In genomic region chr10:71273506-71273905, GRCh38 we compare ENCODE assay signal across 17 cellular contexts. TPM values are rescaled to one million over a fixed set of nuclear protein-coding genes. Genes with fewer than 3 reads are reported as not detected.
A peak's percentile ranks its signal among the peaks of the same experiment; 100 is the strongest.
DNase-seq lines count a peak whose midpoint lies in the region; ATAC-seq and TF ChIP-seq lines count a peak whose summit lies in the region.
"Had no signal": no experiment of that assay in that cellular context is flagged by ENCODE, and none has a peak within 500 bp of the region (broad histone marks: within the 10 kb centered on the region; RNA-seq: fewer than 3 reads in every experiment).

No MANE protein-coding gene starts in this region.

- no peak overlapping the region for H4K91ac ChIP-seq in IMR-90 (ENCODE audit: insufficient read depth, low read depth, low read length)

- no peaks in the 10 kb centered on the region for H3K36me3 Mint-ChIP-seq in activated CD8-positive, alpha-beta T cell treated with anti-CD3 and anti-CD28 coated beads, Interleukin-2, amount 10 ng/mL, durations not matched to agents 7 days and 5 days (ENCODE audit: low read depth)
- H3K36me3 Mint-ChIP-seq in activated CD8-positive, alpha-beta T cell treated with anti-CD3 and anti-CD28 coated beads for 36 hours (ENCODE audit: low read depth) = no peaks in the 10 kb centered on the region
- peaks cover 13% of the 10 kb centered on the region for H3K36me3 Mint-ChIP-seq in endothelial cell (ENCODE audit: low read depth, unreplicated experiment)
- H3K36me3 Mint-ChIP-seq: CD8-positive, alpha-beta memory T cell had no signal

- no peak for DNase-seq in activated CD8-positive, alpha-beta T cell treated with anti-CD3 and anti-CD28 coated beads, Interleukin-2, amount 10 ng/mL, durations not matched to agents 7 days and 5 days
- DNase-seq in activated CD8-positive, alpha-beta T cell treated with anti-CD3 and anti-CD28 coated beads for 36 hours = no peak
- DNase-seq in IMR-90 (no peak), endothelial cell (ENCODE audit: low spot score) (no peak), smooth muscle cell (lab: John Stamatoyannopoulos, UW; ENCODE audit: unreplicated experiment) (no peak)
- DNase-seq: AML-193; Caco-2; CD8-positive, alpha-beta memory T cell; DND-41; GF-D8; GM23248 had no signal

- peaks cover 22% of the 10 kb centered on the region for H3F3A ChIP-seq in smooth muscle cell (ENCODE audit: low read depth)

- no peak overlapping the region for H4K8ac ChIP-seq in IMR-90 (ENCODE audit: low read depth in 2 of 2, low read length in 2 of 2)

- 0 out of 2 replicates have a peak, but pooled peaks cover 5% of the 10 kb centered on the region for H3K9me1 ChIP-seq in IMR-90 (ENCODE audit: insufficient read depth, low read length)

- H4K5ac ChIP-seq in IMR-90 (ENCODE audit: low read depth, low read length) = no peak overlapping the region

- H3K23ac ChIP-seq in IMR-90 (ENCODE audit: low read depth, low read length) = no peak overlapping the region

- H3K18ac ChIP-seq in IMR-90 (ENCODE audit: low read depth, low read length) = no peak overlapping the region

- H3K4me3 ChIP-seq in IMR-90 (ENCODE audit: insufficient read depth, low read depth, low read length) (no peak overlapping the region), smooth muscle cell (no peak overlapping the region)
- H3K4me3 ChIP-seq: BLaER1, GM23248 had no signal

- no peak for TF ChIP-seq RAD21 in IMR-90 (IDR thresholded peaks at IDR 0.05; ENCODE audit: low read length)

- peaks cover 82% of the 10 kb centered on the region for H3K79me2 ChIP-seq in smooth muscle cell (ENCODE audit: low read depth)

- POLR2A ChIA-PET in activated CD8-positive, alpha-beta T cell treated with anti-CD3 and anti-CD28 coated beads, Interleukin-2, amount 10 ng/mL, durations not matched to agents 7 days and 5 days (lab: Charles Lee) = no interaction called here
- POLR2A ChIA-PET in activated CD8-positive, alpha-beta T cell treated with anti-CD3 and anti-CD28 coated beads for 36 hours (lab: Charles Lee) = interaction anchor here (0.6 kb wide), 1 partner anchor 162 kb away, joined by 3 read pairs; no protein-coding TSS in a partner anchor
- POLR2A ChIA-PET in IMR-90 (lab: Charles Lee; ENCODE audit: unreplicated experiment) = no interaction called here

- H3K27ac ChIP-seq in IMR-90 (ENCODE audit: insufficient read depth, low read length) (no peak overlapping the region), smooth muscle cell (ENCODE audit: low read depth) (peak overlapping the region; percentile 64)
- H3K27ac ChIP-seq: 22Rv1, BLaER1, GM23248 had no signal

- TF ChIP-seq CTCF in activated CD8-positive, alpha-beta T cell treated with anti-CD3 and anti-CD28 coated beads for 36 hours (IDR thresholded peaks at IDR 0.05) = no peak
- no peak for TF ChIP-seq CTCF in IMR-90 (conservative IDR thresholded peaks at IDR 0.05; ENCODE audit: low read depth, low read length)
- no peak for TF ChIP-seq CTCF in endothelial cell (IDR thresholded peaks at IDR 0.05; ENCODE audit: unreplicated experiment)
- TF ChIP-seq CTCF in smooth muscle cell (IDR thresholded peaks at IDR 0.05; ENCODE audit: borderline replicate concordance, insufficient read depth, poor library complexity, severe bottlenecking) = no peak

- intact Hi-C loops in activated CD8-positive, alpha-beta T cell treated with anti-CD3 and anti-CD28 coated beads for 36 hours (cut with micrococcal nuclease) = no loop called here
- intact Hi-C loops in IMR-90 (cut with micrococcal nuclease) = no loop called here

- H3K27ac Mint-ChIP-seq in activated CD8-positive, alpha-beta T cell treated with anti-CD3 and anti-CD28 coated beads, Interleukin-2, amount 10 ng/mL, durations not matched to agents 7 days and 5 days = peak overlapping the region; percentile 9
- H3K27ac Mint-ChIP-seq in activated CD8-positive, alpha-beta T cell treated with anti-CD3 and anti-CD28 coated beads for 36 hours = no peak overlapping the region
- H3K27ac Mint-ChIP-seq in endothelial cell (ENCODE audit: unreplicated experiment) = peak overlapping the region; percentile 48
- H3K27ac Mint-ChIP-seq: CD8-positive, alpha-beta memory T cell had no signal

- 93% methylated on average over 5 of the region's 5 CpGs; no CpG with 5 or more reads in 1 of the 2 experiments for WGBS in IMR-90 (ENCODE audit: extremely low coverage in 2 of 2, insufficient read length in 1 of 2), 2 experiments
- 97% methylated on average over 5 of the region's 5 CpGs for WGBS in smooth muscle cell (ENCODE audit: low lambda C conversion rate)

- no TSS peak for BruUV-seq in IMR-90 (replicated peaks; lab: Mats Ljungman, UMichigan)

- H3K9me3 ChIP-seq in IMR-90 (ENCODE audit: control insufficient read depth, insufficient read depth, low read length) = no peaks in the 10 kb centered on the region
- H3K9me3 ChIP-seq in smooth muscle cell (replicated peaks; ENCODE audit: low read depth) = no peaks in the 10 kb centered on the region
- H3K9me3 ChIP-seq: BLaER1, Caco-2 had no signal

- H3K27me3 ChIP-seq in IMR-90 (ENCODE audit: control insufficient read depth, insufficient read depth, low read length) (no peaks in the 10 kb centered on the region), smooth muscle cell (ENCODE audit: low read depth) (no peaks in the 10 kb centered on the region)
- H3K27me3 ChIP-seq: BLaER1 had no signal

- no peak overlapping the region for H3K14ac ChIP-seq in IMR-90 (replicated peaks; ENCODE audit: low read depth, low read length)

- no peak overlapping the region for H3K4me3 Mint-ChIP-seq in activated CD8-positive, alpha-beta T cell treated with anti-CD3 and anti-CD28 coated beads, Interleukin-2, amount 10 ng/mL, durations not matched to agents 7 days and 5 days
- H3K4me3 Mint-ChIP-seq in activated CD8-positive, alpha-beta T cell treated with anti-CD3 and anti-CD28 coated beads for 36 hours = no peak overlapping the region
- no peak overlapping the region for H3K4me3 Mint-ChIP-seq in endothelial cell (ENCODE audit: unreplicated experiment)
- H3K4me3 Mint-ChIP-seq: CD8-positive, alpha-beta memory T cell had no signal

- no peak overlapping the region for H2AK5ac ChIP-seq in IMR-90 (ENCODE audit: low read depth, low read length)

- ATAC-seq in activated CD8-positive, alpha-beta T cell treated with anti-CD3 and anti-CD28 coated beads, Interleukin-2, amount 10 ng/mL, durations not matched to agents 7 days and 5 days = no peak
- ATAC-seq in activated CD8-positive, alpha-beta T cell treated with anti-CD3 and anti-CD28 coated beads for 36 hours = no peak
- ATAC-seq in IMR-90 (ENCODE audit: low read depth) (no peak), GM18505 (IDR thresholded peaks at IDR 0.05; ENCODE audit: unreplicated experiment) (no peak), HG03439 (IDR thresholded peaks at IDR 0.05; ENCODE audit: unreplicated experiment) (no peak), HG02973 (IDR thresholded peaks at IDR 0.05; ENCODE audit: unreplicated experiment) (no peak)
- ATAC-seq: HepG2 had no signal

- H2BK15ac ChIP-seq in IMR-90 (ENCODE audit: low read depth, low read length) = 0 out of 3 replicates have a peak overlapping the region, but pooled peaks have one; percentile 32

- H3K9ac ChIP-seq in IMR-90 (ENCODE audit: low read depth, low read length) = no peak overlapping the region
- no peak overlapping the region for H3K9ac ChIP-seq in smooth muscle cell (ENCODE audit: low read depth)
- H3K9ac ChIP-seq: BLaER1, GM23248 had no signal

- H2AFZ ChIP-seq in IMR-90 (replicated peaks; ENCODE audit: low read length, poor library complexity) (peak overlapping the region; percentile 38), smooth muscle cell (ENCODE audit: low read depth) (no peak overlapping the region)
- H2AFZ ChIP-seq: GM23248 had no signal

- peaks cover 6% of the 10 kb centered on the region; the same call in 1 of the 2 replicates for H4K20me1 ChIP-seq in IMR-90 (ENCODE audit: insufficient read depth, low read length)
- H4K20me1 ChIP-seq in smooth muscle cell (ENCODE audit: low read depth) = peaks cover 98% of the 10 kb centered on the region
- H4K20me1 ChIP-seq: BLaER1 had no signal

- peak overlapping the region; percentile 63 for H2AK9ac ChIP-seq in IMR-90 (replicated peaks; ENCODE audit: low read depth, low read length, poor library complexity)

- H3K56ac ChIP-seq in IMR-90 (ENCODE audit: extremely low read depth, insufficient read depth, low read length) = no peak overlapping the region

- TF ChIP-seq POLR2A in IMR-90 (IDR thresholded peaks at IDR 0.05; ENCODE audit: low read depth, low read length) (no peak), GM18505 (IDR thresholded peaks at IDR 0.05; ENCODE audit: borderline replicate concordance, extremely low read depth, insufficient read depth, insufficient read length) (no peak)

- H3K27me3 Mint-ChIP-seq in activated CD8-positive, alpha-beta T cell treated with anti-CD3 and anti-CD28 coated beads, Interleukin-2, amount 10 ng/mL, durations not matched to agents 7 days and 5 days (ENCODE audit: low read depth) = no peaks in the 10 kb centered on the region
- H3K27me3 Mint-ChIP-seq in activated CD8-positive, alpha-beta T cell treated with anti-CD3 and anti-CD28 coated beads for 36 hours = peaks cover 1% of the 10 kb centered on the region
- peaks cover 30% of the 10 kb centered on the region for H3K27me3 Mint-ChIP-seq in endothelial cell (ENCODE audit: unreplicated experiment)

- H3K9me3 Mint-ChIP-seq in activated CD8-positive, alpha-beta T cell treated with anti-CD3 and anti-CD28 coated beads, Interleukin-2, amount 10 ng/mL, durations not matched to agents 7 days and 5 days (ENCODE audit: insufficient read depth) = no peaks in the 10 kb centered on the region
- no peaks in the 10 kb centered on the region for H3K9me3 Mint-ChIP-seq in activated CD8-positive, alpha-beta T cell treated with anti-CD3 and anti-CD28 coated beads for 36 hours
- no peaks in the 10 kb centered on the region for H3K9me3 Mint-ChIP-seq in endothelial cell (ENCODE audit: unreplicated experiment)
- H3K9me3 Mint-ChIP-seq: CD8-positive, alpha-beta memory T cell had no signal

- H3K79me1 ChIP-seq in IMR-90 (ENCODE audit: low read depth in 1 of 2, low read length in 2 of 2) = peaks cover 0 to 10% of the 10 kb centered on the region in 2 experiments; a peak in 1 of 4 replicates

- H3K36me3 ChIP-seq in IMR-90 (ENCODE audit: control insufficient read depth, insufficient read depth, low read length) = no peaks in the 10 kb centered on the region
- H3K36me3 ChIP-seq in smooth muscle cell (ENCODE audit: low read depth) = no peaks in the 10 kb centered on the region
- H3K36me3 ChIP-seq: BLaER1 had no signal

- H3K4ac ChIP-seq in IMR-90 (ENCODE audit: low read depth, low read length) = peak overlapping the region; percentile 8; the same call in 1 of the 2 replicates

- in situ Hi-C loops in IMR-90 (cut with MboI; ENCODE audit: low sequenced_read_pairs) = no loop called here

- H3K4me1 ChIP-seq in IMR-90 (ENCODE audit: control insufficient read depth, insufficient read depth, low read length) (peaks cover 20% of the 10 kb centered on the region), smooth muscle cell (ENCODE audit: low read depth) (peaks cover 17% of the 10 kb centered on the region)

- H2BK120ac ChIP-seq in IMR-90 (ENCODE audit: low read depth, low read length) = no peak overlapping the region

- no peak overlapping the region for H2BK5ac ChIP-seq in IMR-90 (ENCODE audit: low read depth, low read length, poor library complexity, severe bottlenecking)

- dilution Hi-C loops in IMR-90 (cut with HindIII; ENCODE audit: low sequenced_read_pairs, unreplicated experiment) = no loop called here

- CTCF ChIA-PET in activated CD8-positive, alpha-beta T cell treated with anti-CD3 and anti-CD28 coated beads, Interleukin-2, amount 10 ng/mL, durations not matched to agents 7 days and 5 days (lab: Charles Lee) = interaction anchor here (1.0 kb wide), 1 partner anchor 349 kb away, joined by 5 read pairs; no protein-coding TSS in a partner anchor
- CTCF ChIA-PET in activated CD8-positive, alpha-beta T cell treated with anti-CD3 and anti-CD28 coated beads for 36 hours (lab: Charles Lee) = interaction anchor here (0.6 to 1.6 kb wide), 3 partner anchors 11 to 1872 kb away, joined by 3 to 4 read pairs (median 3); no protein-coding TSS in a partner anchor
- CTCF ChIA-PET in IMR-90 (lab: Yijun Ruan, JAX) = no interaction called here

- peaks cover 12% of the 10 kb centered on the region for H3K4me1 Mint-ChIP-seq in activated CD8-positive, alpha-beta T cell treated with anti-CD3 and anti-CD28 coated beads, Interleukin-2, amount 10 ng/mL, durations not matched to agents 7 days and 5 days (ENCODE audit: low read depth)
- no peaks in the 10 kb centered on the region for H3K4me1 Mint-ChIP-seq in activated CD8-positive, alpha-beta T cell treated with anti-CD3 and anti-CD28 coated beads for 36 hours (ENCODE audit: low read depth)
- H3K4me1 Mint-ChIP-seq in endothelial cell (ENCODE audit: unreplicated experiment) = peaks cover 66% of the 10 kb centered on the region
- H3K4me1 Mint-ChIP-seq: CD8-positive, alpha-beta memory T cell had no signal

- H3K4me2 ChIP-seq in IMR-90 (ENCODE audit: low read depth, low read length) (no peak overlapping the region), smooth muscle cell (no peak overlapping the region)
- H3K4me2 ChIP-seq: BLaER1 had no signal

- 0 out of 2 replicates have a peak overlapping the region, but pooled peaks have one; percentile 10 for H2BK20ac ChIP-seq in IMR-90 (ENCODE audit: low read depth, low read length)

RNA-seq across cellular contexts. Expression of gene SLC29A3, which starts 45.6 kb away (rescaled TPM):
- 1 to 10 TPM; 3.0 to 3.4 TPM for total RNA-seq in activated CD8-positive, alpha-beta T cell treated with anti-CD3 and anti-CD28 coated beads, Interleukin-2, amount 10 ng/mL, durations not matched to agents 7 days and 5 days
- 1 to 10 TPM; 2.9 to 3.3 TPM for total RNA-seq in activated CD8-positive, alpha-beta T cell treated with anti-CD3 and anti-CD28 coated beads for 36 hours
- 0.72 and 0.83 TPM in 2 replicates for total RNA-seq in IMR-90 (2012; rRNA removed)
- polyA plus RNA-seq in IMR-90 (2012; rRNA removed) = 3.0 and 3.8 TPM in 2 replicates
- 0.79 and 3.2 TPM in 2 replicates for polyA plus RNA-seq in IMR-90 (2012; cell fraction: cytosol; rRNA removed)
- 1.6 and 2.4 TPM in 2 replicates for polyA plus RNA-seq in IMR-90 (2012; cell fraction: nucleus; rRNA removed; ENCODE audit: low replicate concordance)
- total RNA-seq in endothelial cell (ENCODE audit: unreplicated experiment) = 11.7 TPM
- 2.9 and 3.6 TPM in 2 replicates for total RNA-seq in smooth muscle cell
- polyA plus RNA-seq in smooth muscle cell = 4.8 and 7.1 TPM in 2 replicates
